11 cellular contexts compared by ENCODE assay signal in genomic region chr1:110370827-110371226, GRCh38. TPM values are rescaled to one million over a fixed set of nuclear protein-coding genes. Genes with fewer than 3 reads are reported as not detected.
A peak's percentile ranks its signal among the peaks of the same experiment; 100 is the strongest.
DNase-seq lines count a peak whose midpoint lies in the region; ATAC-seq lines count a peak whose summit lies in the region.
"Had no signal": no experiment of that assay in that cellular context is flagged by ENCODE, and none has a peak within 500 bp of the region (broad histone marks: within the 10 kb centered on the region; RNA-seq: fewer than 3 reads in every experiment).

No MANE protein-coding gene starts in this region.

- DNase-seq in AG08395 (ENCODE audit: low spot score) (peak; percentile 72), HCEC 1CT (peak; percentile 71), hepatic stellate cell (ENCODE audit: low spot score) (peak; percentile 43), sciatic nerve (ENCODE audit: low spot score) (no peak), SHP77 (lab: John Stamatoyannopoulos, UW) (no peak), SKM-1 (lab: John Stamatoyannopoulos, UW; ENCODE audit: unreplicated experiment) (no peak)
- no peak for DNase-seq in effector memory CD4-positive, alpha-beta T cell
- DNase-seq: cerebellar nuclear complex; heart right ventricle; stimulated activated naive CD4-positive, alpha-beta T cell treated with Interleukin-2 at 50 U/mL for 16 hours had no signal

- peak overlapping the region; percentile 67 for H3K27ac Mint-ChIP-seq in activated T-helper 17 cell treated with anti-CD3 and anti-CD28 coated beads, Interleukin-2, amount 50 U/mL, for 72 hours

- peaks cover 3% of the 10 kb centered on the region for H3K4me1 ChIP-seq in effector memory CD4-positive, alpha-beta T cell (ENCODE audit: control insufficient read depth, insufficient read depth, low read length, poor library complexity, severe bottlenecking)

- H3K4me1 Mint-ChIP-seq in activated T-helper 17 cell treated with anti-CD3 and anti-CD28 coated beads, Interleukin-2, amount 50 U/mL, for 72 hours, result peaks cover 9% of the 10 kb centered on the region

- H3K27ac ChIP-seq in effector memory CD4-positive, alpha-beta T cell (ENCODE audit: insufficient read depth, low read length, poor library complexity, severe bottlenecking), result no peak overlapping the region
- H3K27ac ChIP-seq: heart right ventricle had no signal

- peaks cover 59% of the 10 kb centered on the region for H3K36me3 Mint-ChIP-seq in activated T-helper 17 cell treated with anti-CD3 and anti-CD28 coated beads, Interleukin-2, amount 50 U/mL, for 72 hours (ENCODE audit: low read depth)

- H3K9me3 Mint-ChIP-seq in activated T-helper 17 cell treated with anti-CD3 and anti-CD28 coated beads, Interleukin-2, amount 50 U/mL, for 72 hours, result no peaks in the 10 kb centered on the region

- H3K36me3 ChIP-seq in effector memory CD4-positive, alpha-beta T cell (ENCODE audit: control insufficient read depth, insufficient read depth, low read length), result peaks cover 7% of the 10 kb centered on the region

- no peaks in the 10 kb centered on the region for H3K27me3 ChIP-seq in effector memory CD4-positive, alpha-beta T cell (replicated peaks; ENCODE audit: control insufficient read depth, insufficient read depth, low read length, poor library complexity, severe bottlenecking)
- H3K27me3 ChIP-seq: heart right ventricle had no signal

- H3K4me3 Mint-ChIP-seq in activated T-helper 17 cell treated with anti-CD3 and anti-CD28 coated beads, Interleukin-2, amount 50 U/mL, for 72 hours, result no peak overlapping the region

- intact Hi-C loops in sciatic nerve (cut with DNase I), result no loop called here

- no peak overlapping the region for H3K4me3 ChIP-seq in effector memory CD4-positive, alpha-beta T cell (ENCODE audit: insufficient read depth, low read depth, low read length, poor library complexity, severe bottlenecking)
- H3K4me3 ChIP-seq: heart right ventricle had no signal

- ATAC-seq in activated T-helper 17 cell treated with anti-CD3 and anti-CD28 coated beads, Interleukin-2, amount 50 U/mL, for 72 hours (replicated peaks), result peak; percentile 100
- no peak for ATAC-seq in sciatic nerve

- H3K9me3 ChIP-seq in effector memory CD4-positive, alpha-beta T cell (ENCODE audit: control insufficient read depth, low read length), result no peaks in the 10 kb centered on the region
- H3K9me3 ChIP-seq: heart right ventricle had no signal

- H3K27me3 Mint-ChIP-seq in activated T-helper 17 cell treated with anti-CD3 and anti-CD28 coated beads, Interleukin-2, amount 50 U/mL, for 72 hours, result no peaks in the 10 kb centered on the region

RNA-seq across cellular contexts. Expression of gene SLC16A4, which starts 20.0 kb away (rescaled TPM):
- under 1 TPM; 0.19 to 0.58 TPM for total RNA-seq in activated T-helper 17 cell treated with anti-CD3 and anti-CD28 coated beads, Interleukin-2, amount 50 U/mL, for 72 hours
- total RNA-seq in sciatic nerve, result 20.5 TPM

RNA-seq across cellular contexts. Expression of gene RBM15, which starts 31.6 kb away (rescaled TPM):
- total RNA-seq in activated T-helper 17 cell treated with anti-CD3 and anti-CD28 coated beads, Interleukin-2, amount 50 U/mL, for 72 hours, result 10 to 100 TPM; 61.8 to 86.2 TPM
- 23.4 TPM for total RNA-seq in sciatic nerve

RNA-seq across cellular contexts. Expression of gene LAMTOR5, which starts 36.7 kb away (rescaled TPM):
- 100 to 1,000 TPM; 150 to 172 TPM for total RNA-seq in activated T-helper 17 cell treated with anti-CD3 and anti-CD28 coated beads, Interleukin-2, amount 50 U/mL, for 72 hours
- total RNA-seq in sciatic nerve, result 91.4 TPM

Comparison
In these comparisons a context has a peak if more than half of its experiments do, and no peak if none do; other contexts are left out.
1. DNase-seq: peak in AG08395 (single experiment), HCEC 1CT (single experiment) and hepatic stellate cell (single experiment); none in sciatic nerve (single experiment), SHP77 (0 of 2), SKM-1 (single experiment) and effector memory CD4-positive, alpha-beta T cell (0 of 3).
2. RNA of gene SLC16A4, which starts 20.0 kb away (total RNA-seq): 20.5 TPM in sciatic nerve (single experiment); 0.19 to 0.58 TPM in activated T-helper 17 cell treated with anti-CD3 and anti-CD28 coated beads, Interleukin-2, amount 50 U/mL, for 72 hours; every median in the first group is over 10 times any median in the second.